9 cellular contexts compared by ENCODE assay signal in genomic region chr1:236425031-236425663, GRCh38.
A peak's percentile ranks its signal among the peaks of the same experiment; 100 is the strongest.
DNase-seq lines count a peak whose midpoint lies in the region; ATAC-seq, FAIRE-seq and TF ChIP-seq lines count a peak whose summit lies in the region.
"Had no signal": no experiment of that assay in that cellular context is flagged by ENCODE, and none has a peak within 500 bp of the region (broad histone marks: within the 10 kb centered on the region; RNA-seq: fewer than 3 reads in every experiment).

No MANE protein-coding gene starts in this region.

- ATAC-seq in HG03025 (IDR thresholded peaks at IDR 0.05; ENCODE audit: low FRiP score, unreplicated experiment): peak; percentile 75
- ATAC-seq in activated CD4-positive, CD25-positive, alpha-beta regulatory T cell treated with anti-CD3 and anti-CD28 coated beads, Interleukin-2, amount 50 U/mL, for 24 hours: peak; percentile 44 to 70

- peak; percentile 35 for TF ChIP-seq CTCF in GM12864 (IDR thresholded peaks at IDR 0.05; ENCODE audit: low read depth, low read length, missing control alignments)
- no peak for TF ChIP-seq CTCF in D721Med (IDR thresholded peaks at IDR 0.05; ENCODE audit: insufficient read depth, missing control alignments)

- FAIRE-seq in D721Med (lab: Jason Lieb, UNC): no peak

- DNase-seq in GM12864 (ENCODE audit: low read depth) (peak; percentile 35), GM19238 (ENCODE audit: insufficient read length, low spot score) (peak; percentile 72), AG20443 (ENCODE audit: low spot score) (no peak), NCI-H345 (lab: John Stamatoyannopoulos, UW) (no peak), CD1c-positive myeloid dendritic cell (ENCODE audit: extremely low spot score) (no peak), D721Med (ENCODE audit: insufficient read length, low spot score) (no peak)

- H3K4me3 ChIP-seq in GM12864 (ENCODE audit: low read depth, low read length): no peak overlapping the region
- H3K4me3 ChIP-seq: esophagus muscularis mucosa had no signal

Comparison
In these comparisons a context has a peak if more than half of its experiments do, and no peak if none do; other contexts are left out.
1. DNase-seq: peak in GM12864 (single experiment) and GM19238 (single experiment); none in AG20443 (single experiment), NCI-H345 (single experiment), CD1c-positive myeloid dendritic cell (single experiment) and D721Med (single experiment).